Comparison of ENCODE assay signal across 26 cellular contexts in the genomic region with DNA sequence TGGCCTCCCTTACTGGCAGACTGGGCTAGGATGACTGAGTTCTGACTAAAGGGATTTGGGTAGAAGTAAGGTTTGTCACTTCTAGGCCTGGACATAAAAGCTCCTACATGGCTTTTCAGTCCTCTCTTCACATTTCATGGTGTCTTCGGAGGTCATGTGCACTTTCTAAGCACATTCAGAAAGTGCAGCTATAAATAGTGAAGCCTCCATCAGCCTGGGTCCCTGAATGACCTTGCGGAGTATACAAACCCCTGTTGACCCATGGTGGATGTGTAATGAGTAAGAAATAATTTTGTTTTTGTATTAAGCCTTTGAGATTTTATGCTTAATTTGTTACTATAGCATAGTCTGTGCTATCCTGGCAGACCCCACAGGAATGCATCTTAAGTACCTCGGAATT.
"Had no signal": no experiment of that assay in that cellular context is flagged by ENCODE, and none has a peak within 500 bp of the region (broad histone marks: within the 10 kb centered on the region; RNA-seq: fewer than 3 reads in every experiment).

No MANE protein-coding gene starts in this region.

- H3K4me1 ChIP-seq: stomach, suprapubic skin, testis, thyroid gland, tibial artery, tibial nerve, upper lobe of left lung, upper lobe of right lung, uterus, vagina had no signal

- H3K9me3 ChIP-seq: stomach, suprapubic skin, testis, thoracic aorta, thyroid gland, tibial artery, tibial nerve, transverse colon, upper lobe of left lung, upper lobe of right lung, uterus, vagina had no signal

- ATAC-seq: stimulated activated effector memory CD8-positive, alpha-beta T cell treated with anti-CD3 and anti-CD28 coated beads, Interleukin-12 subunit alpha, Interleukin-12 subunit beta, amount 100 ng/mL, for 72 hours; stimulated activated memory B cell treated with anti-CD40 and anti-IgM and Interleukin-4, amounts not matched to agents 10 μg/mL and 1 μg/mL and 100 μg/mL, for 72 hours; stimulated activated naive B cell treated with anti-CD40 and anti-IgM and Interleukin-4, amounts not matched to agents 10 μg/mL and 1 μg/mL and 100 μg/mL, for 72 hours; stimulated activated naive CD8-positive, alpha-beta T cell treated with anti-CD3 and anti-CD28 coated beads, Interleukin-15, amount 100 ng/mL, for 72 hours; stimulated activated naive CD8-positive, alpha-beta T cell treated with anti-CD3 and anti-CD28 coated beads, Interleukin-15, Interleukin-2, amounts not matched to agents 100 U/mL and 50 U/mL, for 24 hours; upper lobe of right lung had no signal

- H3K4me3 ChIP-seq: stomach, suprapubic skin, testis, thoracic aorta, thyroid gland, tibial artery, tibial nerve, transverse colon, upper lobe of left lung, upper lobe of right lung, uterus, vagina had no signal

- H3K27me3 ChIP-seq: stomach, suprapubic skin, testis, thyroid gland, tibial artery, tibial nerve, transverse colon, upper lobe of left lung, upper lobe of right lung, uterus, vagina had no signal

- DNase-seq: stimulated activated CD4-positive, alpha-beta T cell treated with anti-CD3 and anti-CD28 coated beads, Interleukin-2, amount 100 ng/mL, for 48 hours; stimulated activated CD4-positive, alpha-beta T cell treated with anti-CD3 and anti-CD28 coated beads, Interleukin-4, amount 100 ng/mL, for 1 hour; stimulated activated CD4-positive, alpha-beta T cell treated with anti-CD3 and anti-CD28 coated beads, Interleukin-4, amount 100 ng/mL, for 24 hours; stimulated activated CD4-positive, alpha-beta T cell treated with anti-CD3 and anti-CD28 coated beads, Interleukin-4, amount 100 ng/mL, for 4 hours; stimulated activated CD8-positive, alpha-beta memory T cell treated with anti-CD3 and anti-CD28 coated beads, Interleukin-4, amount 100 ng/mL, for 48 hours; stimulated activated naive B cell treated with anti-CD40 and anti-IgM and Interleukin-4, amounts not matched to agents 10 μg/mL and 1 μg/mL and 100 μg/mL, for 72 hours; stimulated activated naive CD4-positive, alpha-beta T cell; stimulated activated naive CD4-positive, alpha-beta T cell treated with Interleukin-2 at 50 U/mL for 16 hours; stimulated activated naive CD8-positive, alpha-beta T cell treated with anti-CD3 and anti-CD28 coated beads, Interleukin-15, amount 100 ng/mL, for 72 hours; stimulated activated naive CD8-positive, alpha-beta T cell treated with anti-CD3 and anti-CD28 coated beads, Interleukin-15, Interleukin-2, amounts not matched to agents 100 U/mL and 50 U/mL, for 24 hours; stomach; substantia nigra; testis; thyroid gland; tibial artery; transverse colon; trophoblast cell; upper lobe of right lung; uterus had no signal

- H3K27ac ChIP-seq: stomach, suprapubic skin, testis, thoracic aorta, thyroid gland, tibial artery, tibial nerve, transverse colon, upper lobe of left lung, upper lobe of right lung, uterus, vagina had no signal

- H3K36me3 ChIP-seq: stomach, suprapubic skin, thoracic aorta, thyroid gland, tibial artery, transverse colon, upper lobe of left lung, upper lobe of right lung, uterus, vagina had no signal
